Comparison of ENCODE assay signal across 15 cellular contexts in genomic region chr11:110176366-110177056, GRCh38.
DNase-seq lines count a peak whose midpoint lies in the region; ATAC-seq, FAIRE-seq and TF ChIP-seq lines count a peak whose summit lies in the region.
"Had no signal": no experiment of that assay in that cellular context is flagged by ENCODE, and none has a peak within 500 bp of the region (broad histone marks: within the 10 kb centered on the region; RNA-seq: fewer than 3 reads in every experiment).

No MANE protein-coding gene starts in this region.

- intact Hi-C loops in A673 (cut with micrococcal nuclease; ENCODE audit: unreplicated experiment) (loop anchor here (10.0 kb wide), 1 partner anchor 322 kb away; no protein-coding TSS in a partner anchor), adrenal gland (cut with DNase I) (no loop called here)

- no TSS peak for BruUV-seq in A673 (replicated peaks; lab: Mats Ljungman, UMichigan)

- POLR2A ChIA-PET in A673 (lab: Charles Lee; ENCODE audit: low non-redundant PET), result no interaction called here

- H3K4me1 ChIP-seq in A673 (ENCODE audit: insufficient read depth, low read length, poor library complexity, severe bottlenecking), result peaks cover 45% of the 10 kb centered on the region
- peaks cover 15 to 19% of the 10 kb centered on the region in 2 donors for H3K4me1 ChIP-seq in adrenal gland (replicated peaks in 1 of 2)
- peaks cover 0 to 20% (median 12%) of the 10 kb centered on the region in 4 donors for H3K4me1 ChIP-seq in upper lobe of left lung
- no peaks in the 10 kb centered on the region for H3K4me1 ChIP-seq in small intestine (ENCODE audit: control insufficient read depth in 2 of 2, insufficient read depth in 1 of 2, low read depth in 1 of 2, low read length in 1 of 2)
- H3K4me1 ChIP-seq: ascending aorta, SJSA1 had no signal

- peak overlapping the region; percentile 58 for H3K27ac ChIP-seq in A673 (ENCODE audit: low read depth, low read length, poor library complexity, severe bottlenecking)
- H3K27ac ChIP-seq in adrenal gland, result peak overlapping the region in 1 of 5 donors; percentile 53
- peak overlapping the region in 2 of 4 donors; percentile 5 to 26 for H3K27ac ChIP-seq in upper lobe of left lung
- no peak overlapping the region for H3K27ac ChIP-seq in small intestine (ENCODE audit: low read depth in 1 of 2, low read length in 1 of 2)
- H3K27ac ChIP-seq: ascending aorta, lower lobe of right lung, SJSA1, suprapubic skin, VCaP had no signal

- no peak for TF ChIP-seq EP300 in upper lobe of left lung (IDR thresholded peaks at IDR 0.05)

- FAIRE-seq in small intestine (lab: Jason Lieb, UNC), result no peak
- FAIRE-seq: H54, HepG2 had no signal

- no peak for TF ChIP-seq CTCF in A673 (conservative IDR thresholded peaks at IDR 0.05; ENCODE audit: low read depth, low read length)
- no peak for TF ChIP-seq CTCF in adrenal gland (IDR thresholded peaks at IDR 0.05)
- TF ChIP-seq CTCF in upper lobe of left lung (IDR thresholded peaks at IDR 0.05), result no peak

- TF ChIP-seq POLR2A in adrenal gland (IDR thresholded peaks at IDR 0.05) (no peak), upper lobe of left lung (IDR thresholded peaks at IDR 0.05) (no peak)

- no peaks in the 10 kb centered on the region for H3K9me3 ChIP-seq in A673 (ENCODE audit: low read depth, low read length, poor library complexity, severe bottlenecking)
- no peaks in the 10 kb centered on the region for H3K9me3 ChIP-seq in adrenal gland (replicated peaks in 1 of 3)
- H3K9me3 ChIP-seq in upper lobe of left lung, result no peaks in the 10 kb centered on the region
- no peaks in the 10 kb centered on the region for H3K9me3 ChIP-seq in small intestine (ENCODE audit: control insufficient read depth, low read depth)
- H3K9me3 ChIP-seq: ascending aorta, lower lobe of right lung, SJSA1, suprapubic skin had no signal

- ATAC-seq in upper lobe of left lung (ENCODE audit: low FRiP score in 2 of 2) (no peak), GM18502 (IDR thresholded peaks at IDR 0.05; ENCODE audit: poor library complexity, unreplicated experiment) (no peak)
- ATAC-seq: HepG2 had no signal

- H3K4me3 ChIP-seq in A673 (ENCODE audit: low read depth, low read length, poor library complexity, severe bottlenecking) (no peak overlapping the region), adrenal gland (no peak overlapping the region), upper lobe of left lung (no peak overlapping the region), small intestine (ENCODE audit: low read depth in 1 of 2, low read length in 2 of 2) (no peak overlapping the region)
- H3K4me3 ChIP-seq: ascending aorta, lower lobe of right lung, SJSA1, suprapubic skin had no signal

- WGBS in adrenal gland, 4 donors, result 86 to 87% (median 86%) methylated on average over 12 of the region's 12 CpGs
- WGBS in upper lobe of left lung, 2 donors, result 70% methylated on average over 7 to 12 of the region's 12 CpGs
- WGBS in small intestine, 3 donors, result 84 to 89% (median 87%) methylated on average over 12 of the region's 12 CpGs

- H3K27me3 ChIP-seq in A673 (replicated peaks; ENCODE audit: insufficient read depth, low read depth, low read length, poor library complexity), result no peaks in the 10 kb centered on the region
- H3K27me3 ChIP-seq in adrenal gland, result no peaks in the 10 kb centered on the region
- no peaks in the 10 kb centered on the region for H3K27me3 ChIP-seq in upper lobe of left lung
- no peaks in the 10 kb centered on the region for H3K27me3 ChIP-seq in small intestine (ENCODE audit: control insufficient read depth in 2 of 2, insufficient read depth in 2 of 2, low read length in 2 of 2)
- H3K27me3 ChIP-seq: ascending aorta, SJSA1, suprapubic skin had no signal

- CTCF ChIA-PET in A673 (lab: Charles Lee), result no interaction called here

- DNase-seq in A673 (ENCODE audit: low spot score) (peak; percentile 78), HT1080 (ENCODE audit: low read depth) (peak; percentile 54), adrenal gland (peak in 4 of 7 donors; percentile 47 to 58 (median 55)), foreskin melanocyte (peak; percentile 35), upper lobe of left lung (no peak), small intestine (no peak)
- DNase-seq in activated CD4-positive, alpha-beta T cell treated with anti-CD3 and anti-CD28 coated beads, Interleukin-2, amount 50 U/mL, for 1 hour, result no peak
- DNase-seq: lower lobe of right lung had no signal

- H3K36me3 ChIP-seq in A673 (ENCODE audit: insufficient read depth, low read length, poor library complexity, severe bottlenecking) (no peaks in the 10 kb centered on the region), adrenal gland (replicated peaks in 1 of 2) (no peaks in the 10 kb centered on the region), upper lobe of left lung (no peaks in the 10 kb centered on the region), small intestine (ENCODE audit: control insufficient read depth in 2 of 2, insufficient read depth in 2 of 2, low read length in 2 of 2) (no peaks in the 10 kb centered on the region)
- H3K36me3 ChIP-seq: ascending aorta, lower lobe of right lung, SJSA1, suprapubic skin had no signal

Comparison
In these comparisons a context has a peak if more than half of its experiments do, and no peak if none do; other contexts are left out.
1. DNase-seq: peak in A673 (single experiment), HT1080 (single experiment), adrenal gland (4 of 7) and foreskin melanocyte (single experiment); none in activated CD4-positive, alpha-beta T cell treated with anti-CD3 and anti-CD28 coated beads, Interleukin-2, amount 50 U/mL, for 1 hour (single experiment), upper lobe of left lung (0 of 2) and small intestine (single experiment).